In the genomic region with DNA sequence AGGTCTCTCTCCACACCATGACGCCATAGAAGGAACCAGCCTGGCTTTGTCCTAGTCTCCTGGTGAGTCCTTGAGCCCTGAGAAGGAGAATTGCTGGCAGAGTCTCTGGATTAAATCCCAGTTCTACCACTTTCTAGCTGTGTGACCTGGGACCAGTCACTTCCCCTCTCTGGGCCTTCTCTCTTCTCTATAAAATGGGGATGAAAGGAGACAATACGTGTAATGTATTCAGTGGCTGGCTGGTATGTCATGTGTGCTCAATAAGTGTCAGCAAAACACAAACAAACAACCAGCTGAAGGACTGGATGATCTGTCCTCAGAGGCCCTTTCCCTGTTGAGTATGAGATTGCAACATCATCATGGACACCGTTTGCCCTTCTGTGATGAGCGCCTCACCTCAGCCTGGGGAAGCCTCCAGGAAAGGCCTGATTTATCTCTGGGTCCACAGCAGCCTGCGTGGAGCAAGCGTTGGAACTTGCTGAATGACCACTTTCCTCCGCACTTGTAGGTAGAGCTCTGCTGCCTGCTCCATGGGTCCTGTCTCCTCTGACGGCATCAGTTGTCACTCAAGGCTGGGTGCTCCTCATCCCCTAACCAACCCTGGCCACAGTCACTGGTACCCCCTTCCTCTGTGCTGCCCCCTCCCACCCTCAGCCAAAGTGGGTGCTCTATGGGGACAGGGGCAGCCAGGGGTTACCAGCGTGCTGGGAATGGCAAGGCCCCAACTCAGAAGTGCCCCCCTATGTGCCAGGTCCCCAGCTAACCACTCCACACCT, we compare ENCODE assay signal across 23 cellular contexts. TPM values are rescaled to one million over a fixed set of nuclear protein-coding genes. Genes with fewer than 3 reads are reported as not detected.
DNase-seq lines count a peak whose midpoint lies in the region; ATAC-seq and TF ChIP-seq lines count a peak whose summit lies in the region.
"Had no signal": no experiment of that assay in that cellular context is flagged by ENCODE, and none has a peak within 500 bp of the region (broad histone marks: within the 10 kb centered on the region; RNA-seq: fewer than 3 reads in every experiment).

No MANE protein-coding gene starts in this region.

- no peak for TF ChIP-seq CTCF in WTC11 (IDR thresholded peaks at IDR 0.05)
- TF ChIP-seq CTCF in fibroblast of villous mesenchyme (IDR thresholded peaks at IDR 0.05; ENCODE audit: insufficient read depth, low read depth, low read length), result no peak
- TF ChIP-seq CTCF in chondrocyte (IDR thresholded peaks at IDR 0.05), result no peak

- CTCF ChIA-PET in WTC11 (lab: Charles Lee), result interaction anchor here (1.7 to 5.6 kb wide), 3 partner anchors 26 to 342 kb away, joined by 4 to 37 read pairs (median 15); a partner anchor contains a TSS

- H3K9me3 Mint-ChIP-seq in WTC11, result no peaks in the 10 kb centered on the region
- H3K9me3 Mint-ChIP-seq in chondrocyte (ENCODE audit: low read depth), result no peaks in the 10 kb centered on the region
- H3K9me3 Mint-ChIP-seq: stimulated activated naive CD8-positive, alpha-beta T cell treated with anti-CD3 and anti-CD28 coated beads, Interleukin-15, amount 100 ng/mL, for 72 hours; type B pancreatic cell had no signal

- H3K27me3 Mint-ChIP-seq in WTC11 (ENCODE audit: low read depth) (peaks cover 11% of the 10 kb centered on the region), chondrocyte (ENCODE audit: low read depth) (peaks cover 3% of the 10 kb centered on the region)

- H3K36me3 Mint-ChIP-seq in WTC11 (no peaks in the 10 kb centered on the region), chondrocyte (ENCODE audit: low read depth) (no peaks in the 10 kb centered on the region)
- H3K36me3 Mint-ChIP-seq: naive thymus-derived CD4-positive, alpha-beta T cell; type B pancreatic cell had no signal

- H3K4me3 Mint-ChIP-seq in WTC11 (no peak overlapping the region), chondrocyte (ENCODE audit: unreplicated experiment) (no peak overlapping the region)
- H3K4me3 Mint-ChIP-seq: naive thymus-derived CD4-positive, alpha-beta T cell; stimulated activated naive CD8-positive, alpha-beta T cell treated with anti-CD3 and anti-CD28 coated beads, Interleukin-15, amount 100 ng/mL, for 72 hours; type B pancreatic cell had no signal

- ATAC-seq in WTC11 (no peak), HG03460 (IDR thresholded peaks at IDR 0.05; ENCODE audit: unreplicated experiment) (no peak)
- ATAC-seq: naive thymus-derived CD4-positive, alpha-beta T cell; stimulated activated naive CD8-positive, alpha-beta T cell treated with anti-CD3 and anti-CD28 coated beads, Interleukin-15, amount 100 ng/mL, for 72 hours had no signal

- no peak overlapping the region for H3K4me3 ChIP-seq in fibroblast of villous mesenchyme (ENCODE audit: low read depth, low read length)
- H3K4me3 ChIP-seq: BLaER1 treated with 17β-estradiol and CSF1 and Interleukin-3, amounts not matched to agents 10 nM and 100 nM; ovary; PC-9; sigmoid colon had no signal

- DNase-seq in NCI-H2029 (lab: John Stamatoyannopoulos, UW), result peak; percentile 40
- DNase-seq in NCI-H2029 treated with DMSO at 0.1 percent for 48 hours (lab: John Stamatoyannopoulos, UW), result no peak
- DNase-seq in WTC11 (ENCODE audit: low spot score), result no peak
- DNase-seq in fibroblast of villous mesenchyme (ENCODE audit: low read depth), result peak; percentile 41
- no peak for DNase-seq in amniotic stem cell (lab: John Stamatoyannopoulos, UW)
- no peak for DNase-seq in chondrocyte (ENCODE audit: low spot score)
- no peak for DNase-seq in NK-92 (lab: John Stamatoyannopoulos, UW; ENCODE audit: unreplicated experiment)
- DNase-seq: activated CD4-positive, CD25-positive, alpha-beta regulatory T cell treated with anti-CD3 and anti-CD28 coated beads, Interleukin-2, amount 50 U/mL, for 72 hours; activated naive CD4-positive, alpha-beta T cell treated with anti-CD3 and anti-CD28 coated beads, Interleukin-2, amount 50 U/mL, for 16 hours; activated T-cell treated with anti-CD3 and anti-CD28 coated beads, Interleukin-2, amount 50 U/mL, for 48 hours; Kasumi-1; naive thymus-derived CD4-positive, alpha-beta T cell; NCI-H1417 treated with DMSO at 0.1 percent for 48 hours; NCI-H774; PC-9; sigmoid colon; stimulated activated naive CD8-positive, alpha-beta T cell treated with anti-CD3 and anti-CD28 coated beads, Interleukin-15, amount 100 ng/mL, for 72 hours had no signal

- H3K4me1 Mint-ChIP-seq in WTC11, result peaks cover 22% of the 10 kb centered on the region
- peaks cover 4% of the 10 kb centered on the region for H3K4me1 Mint-ChIP-seq in chondrocyte (ENCODE audit: low read depth)
- H3K4me1 Mint-ChIP-seq: stimulated activated naive CD8-positive, alpha-beta T cell treated with anti-CD3 and anti-CD28 coated beads, Interleukin-15, amount 100 ng/mL, for 72 hours had no signal

- POLR2A ChIA-PET in WTC11 (lab: Charles Lee), result no interaction called here

- H3K27ac Mint-ChIP-seq in WTC11, result no peak overlapping the region
- H3K27ac Mint-ChIP-seq in chondrocyte (ENCODE audit: unreplicated experiment), result no peak overlapping the region
- H3K27ac Mint-ChIP-seq: naive thymus-derived CD4-positive, alpha-beta T cell; stimulated activated naive CD8-positive, alpha-beta T cell treated with anti-CD3 and anti-CD28 coated beads, Interleukin-15, amount 100 ng/mL, for 72 hours had no signal

TF ChIP-seq in WTC11, 78 proteins besides CTCF, POLR2A, EP300 and RAD21:
- no peak for TF ChIP-seq SMAD3 (CRISPR knock-in tag; IDR thresholded peaks at IDR 0.05; ENCODE audit: borderline replicate concordance)
- TF ChIP-seq GABPB1 (CRISPR knock-in tag; IDR thresholded peaks at IDR 0.05), result peak; percentile 66

RNA-seq across cellular contexts. Expression of a gene that starts 3.6 kb away (rescaled TPM):
- 0.39 to 0.77 TPM (median 0.60 TPM) in 3 replicates for total RNA-seq in WTC11 (2021)
- total RNA-seq in fibroblast of villous mesenchyme, result not detected in 2 replicates
- not detected in 3 replicates for total RNA-seq in chondrocyte
- total RNA-seq: frontal cortex, kidney, sigmoid colon had no signal

Comparison
In these comparisons a context has a peak if more than half of its experiments do, and no peak if none do; other contexts are left out.
1. DNase-seq: peak in NCI-H2029 (single experiment) and fibroblast of villous mesenchyme (single experiment); none in NCI-H2029 treated with DMSO at 0.1 percent for 48 hours (single experiment), WTC11 (single experiment), amniotic stem cell (single experiment), chondrocyte (single experiment) and NK-92 (single experiment).